24 cellular contexts compared by ENCODE assay signal in genomic region chr11:61529537-61530225, GRCh38. TPM values are rescaled to one million over a fixed set of nuclear protein-coding genes. Genes with fewer than 3 reads are reported as not detected.
DNase-seq lines count a peak whose midpoint lies in the region; ATAC-seq, FAIRE-seq and TF ChIP-seq lines count a peak whose summit lies in the region.
"Had no signal": no experiment of that assay in that cellular context is flagged by ENCODE, and none has a peak within 500 bp of the region (broad histone marks: within the 10 kb centered on the region; RNA-seq: fewer than 3 reads in every experiment).

No MANE protein-coding gene starts in this region.

- TF ChIP-seq RAD21 in SK-N-SH (IDR thresholded peaks at IDR 0.05; ENCODE audit: low read length) (no peak), HepG2 (CRISPR knock-in tag; IDR thresholded peaks at IDR 0.05) (no peak)

- no peak for TF ChIP-seq POLR2A in HepG2 (IDR thresholded peaks at IDR 0.05; ENCODE audit: insufficient read depth in 1 of 2, low read depth in 2 of 2, low read length in 2 of 2)

- H3F3A ChIP-seq in SK-N-SH (replicated peaks; ENCODE audit: insufficient read depth), result no peaks in the 10 kb centered on the region

- 74% methylated on average over 21 of the region's 21 CpGs for WGBS in SK-N-SH (ENCODE audit: low lambda C conversion rate)
- 13% methylated on average over 10 of the region's 21 CpGs for WGBS in HepG2 (ENCODE audit: low lambda C conversion rate)

- intact Hi-C loops in HepG2 (cut with micrococcal nuclease; ENCODE audit: unreplicated experiment), result loop anchor here (1.0 kb wide), 1 partner anchor 99 kb away; no protein-coding TSS in a partner anchor

- H3K9ac ChIP-seq in SK-N-SH (no peak overlapping the region), HepG2 (ENCODE audit: insufficient read depth, low read depth, low read length) (no peak overlapping the region)

- no peaks in the 10 kb centered on the region for H3K9me3 Mint-ChIP-seq in type B pancreatic cell
- H3K9me3 Mint-ChIP-seq in activated naive CD8-positive, alpha-beta T cell treated with anti-CD3 and anti-CD28 coated beads, Interleukin-2, amount 50 U/mL, for 24 hours, result no peaks in the 10 kb centered on the region
- H3K9me3 Mint-ChIP-seq: naive B cell had no signal

- BruUV-seq in HepG2 (replicated peaks; lab: Mats Ljungman, UMichigan), result no TSS peak

- DNase-seq in SK-N-SH (no peak), fibroblast of villous mesenchyme (ENCODE audit: low read depth) (peak; percentile 74), HepG2 (ENCODE audit: low spot score) (peak; percentile 58), type B pancreatic cell (ENCODE audit: extremely low spot score, unreplicated experiment) (no peak), NCI-H82 treated with DMSO at 0.1 percent for 48 hours (lab: John Stamatoyannopoulos, UW; ENCODE audit: unreplicated experiment) (no peak)
- DNase-seq in activated naive CD8-positive, alpha-beta T cell treated with anti-CD3 and anti-CD28 coated beads, Interleukin-2, amount 50 U/mL, for 24 hours, result no peak
- DNase-seq: C1 segment of cervical spinal cord; Kasumi-1; naive B cell; NCI-H2171; PC-9; small intestine; stimulated activated CD4-positive, alpha-beta T cell treated with anti-CD3 and anti-CD28 coated beads, Interleukin-4, amount 100 ng/mL, for 1 hour; stomach had no signal

- peaks cover 1% of the 10 kb centered on the region; the same call in 1 of the 2 replicates for H3K27me3 ChIP-seq in SK-N-SH (ENCODE audit: insufficient read depth)
- H3K27me3 ChIP-seq in HepG2 (ENCODE audit: control insufficient read depth in 1 of 2, insufficient read depth in 2 of 2, low read length in 2 of 2), result peaks cover 0 to 5% of the 10 kb centered on the region in 2 experiments; a peak in 1 of 5 replicates
- H3K27me3 ChIP-seq: breast epithelium had no signal

- H2AFZ ChIP-seq in SK-N-SH (ENCODE audit: low read depth) (no peak overlapping the region), HepG2 (ENCODE audit: low read length) (no peak overlapping the region)
- H2AFZ ChIP-seq: PC-9 had no signal

- TF ChIP-seq EP300 in SK-N-SH (IDR thresholded peaks at IDR 0.05; ENCODE audit: borderline replicate concordance in 1 of 2, low read depth in 1 of 2, low read length in 1 of 2) (no peak), HepG2 (IDR thresholded peaks at IDR 0.05; ENCODE audit: low read depth in 2 of 2, low read length in 2 of 2) (peak in 1 of 2 experiments; percentile 44; a peak in 1 of 4 replicates), HepG2 (CRISPR knock-in tag; IDR thresholded peaks at IDR 0.05; ENCODE audit: borderline replicate concordance) (no peak)

- H3K79me2 ChIP-seq in SK-N-SH (ENCODE audit: insufficient read depth), result no peaks in the 10 kb centered on the region
- H3K79me2 ChIP-seq in HepG2 (ENCODE audit: insufficient read depth, low read length), result no peaks in the 10 kb centered on the region

- H3K27me3 Mint-ChIP-seq in type B pancreatic cell, result no peaks in the 10 kb centered on the region
- peaks cover 31% of the 10 kb centered on the region for H3K27me3 Mint-ChIP-seq in activated naive CD8-positive, alpha-beta T cell treated with anti-CD3 and anti-CD28 coated beads, Interleukin-2, amount 50 U/mL, for 24 hours

- H3K9me3 ChIP-seq in SK-N-SH, result no peaks in the 10 kb centered on the region
- H3K9me3 ChIP-seq in HepG2 (ENCODE audit: low read length), result no peaks in the 10 kb centered on the region
- H3K9me3 ChIP-seq: breast epithelium, stomach had no signal

- in situ Hi-C loops in HepG2 (cut with HindIII; ENCODE audit: extremely low pct_ligation_motif_present, low pct_unique_long_range_greater_than_20kb), result loop anchor here (5.0 kb wide), 1 partner anchor 108 kb away; no protein-coding TSS in a partner anchor

- ATAC-seq in SK-N-SH treated with all-trans-retinoic acid at 6 μM for 48 hours, result no peak
- peak; percentile 57 for ATAC-seq in HepG2
- no peak for ATAC-seq in HG03039 (IDR thresholded peaks at IDR 0.05; ENCODE audit: unreplicated experiment)
- no peak for ATAC-seq in activated naive CD8-positive, alpha-beta T cell treated with anti-CD3 and anti-CD28 coated beads, Interleukin-2, amount 50 U/mL, for 24 hours
- ATAC-seq: activated CD4-positive, CD25-positive, alpha-beta regulatory T cell treated with anti-CD3 and anti-CD28 coated beads, Interleukin-2, amount 50 U/mL, for 24 hours had no signal

- peaks cover 22% of the 10 kb centered on the region for H3K4me1 Mint-ChIP-seq in type B pancreatic cell (ENCODE audit: unreplicated experiment)
- no peaks in the 10 kb centered on the region for H3K4me1 Mint-ChIP-seq in activated naive CD8-positive, alpha-beta T cell treated with anti-CD3 and anti-CD28 coated beads, Interleukin-2, amount 50 U/mL, for 24 hours
- H3K4me1 Mint-ChIP-seq: naive B cell had no signal

- H3K36me3 Mint-ChIP-seq in type B pancreatic cell, result no peaks in the 10 kb centered on the region
- H3K36me3 Mint-ChIP-seq in activated naive CD8-positive, alpha-beta T cell treated with anti-CD3 and anti-CD28 coated beads, Interleukin-2, amount 50 U/mL, for 24 hours (ENCODE audit: low read depth), result no peaks in the 10 kb centered on the region
- H3K36me3 Mint-ChIP-seq: naive B cell had no signal

- no peaks in the 10 kb centered on the region for H3K9me2 ChIP-seq in SK-N-SH

- peak overlapping the region; percentile 26 for H3K27ac Mint-ChIP-seq in type B pancreatic cell
- no peak overlapping the region for H3K27ac Mint-ChIP-seq in activated naive CD8-positive, alpha-beta T cell treated with anti-CD3 and anti-CD28 coated beads, Interleukin-2, amount 50 U/mL, for 24 hours
- H3K27ac Mint-ChIP-seq: naive B cell had no signal

- H3K4me3 ChIP-seq in SK-N-SH (ENCODE audit: low read depth in 2 of 2, low read length in 1 of 2) (no peak overlapping the region), fibroblast of villous mesenchyme (ENCODE audit: low read depth, low read length) (no peak overlapping the region), HepG2 (replicated peaks in 1 of 3; ENCODE audit: insufficient read depth in 1 of 3, low read depth in 2 of 3, low read length in 3 of 3) (peak overlapping the region in 1 of 3 experiments; percentile 38; a peak in 2 of 6 replicates)
- H3K4me3 ChIP-seq: breast epithelium, PC-9, stomach had no signal

- peak overlapping the region in 1 of 2 experiments; percentile 91; a peak in 2 of 4 replicates for H3K27ac ChIP-seq in SK-N-SH (ENCODE audit: low read depth in 2 of 2, low read length in 1 of 2)
- H3K27ac ChIP-seq in HepG2 (ENCODE audit: extremely low read length, insufficient read depth, low read length), result no peak overlapping the region
- H3K27ac ChIP-seq: breast epithelium, PC-9, stomach had no signal

- H3K4me3 Mint-ChIP-seq in type B pancreatic cell, result no peak overlapping the region
- no peak overlapping the region for H3K4me3 Mint-ChIP-seq in activated naive CD8-positive, alpha-beta T cell treated with anti-CD3 and anti-CD28 coated beads, Interleukin-2, amount 50 U/mL, for 24 hours

- FAIRE-seq in HepG2 (lab: Jason Lieb, UNC), result peak; percentile 66
- FAIRE-seq: A204.1, small intestine, urothelium cell line had no signal

- H4K20me1 ChIP-seq in SK-N-SH (ENCODE audit: insufficient read depth) (no peaks in the 10 kb centered on the region), HepG2 (ENCODE audit: insufficient read depth, low read length) (no peaks in the 10 kb centered on the region)

- CTCF ChIA-PET in SK-N-SH (lab: Yijun Ruan, JAX), result interaction anchor here (1.3 to 33.4 kb wide), 9 partner anchors 14 to 105 kb away, joined by 3 to 670 read pairs (median 18); partner anchors contain the start of genes LRRC10B and SYT7
- CTCF ChIA-PET in HepG2 (lab: Yijun Ruan, JAX; ENCODE audit: low intra/inter-chr PET ratio, low total read pairs), result no interaction called here

- peaks cover 0 to 85% of the 10 kb centered on the region in 2 experiments; a peak in 2 of 4 replicates for H3K4me1 ChIP-seq in SK-N-SH (ENCODE audit: control insufficient read depth in 1 of 2, insufficient read depth in 2 of 2, low read depth in 1 of 2, low read length in 1 of 2)
- H3K4me1 ChIP-seq in HepG2 (ENCODE audit: insufficient read depth, low read length), result peaks cover 48% of the 10 kb centered on the region
- H3K4me1 ChIP-seq: breast epithelium had no signal

- TF ChIP-seq CTCF in SK-N-SH (IDR thresholded peaks at IDR 0.05), result no peak
- no peak for TF ChIP-seq CTCF in fibroblast of villous mesenchyme (IDR thresholded peaks at IDR 0.05; ENCODE audit: insufficient read depth, low read depth, low read length)
- TF ChIP-seq CTCF in HepG2 (CRISPR knock-in tag; IDR thresholded peaks at IDR 0.05), result no peak; the same call in 1 of the 2 replicates
- TF ChIP-seq CTCF in type B pancreatic cell (conservative IDR thresholded peaks at IDR 0.05), result no peak

- POLR2A ChIA-PET in SK-N-SH (lab: Yijun Ruan, JAX) (no interaction called here), HepG2 (lab: Yijun Ruan, JAX) (interaction anchor here (1.3 kb wide), 1 partner anchor 41 kb away, joined by 4 read pairs; no protein-coding TSS in a partner anchor)

- no peak overlapping the region for H3K4me2 ChIP-seq in SK-N-SH
- peak overlapping the region; percentile 54 for H3K4me2 ChIP-seq in HepG2 (ENCODE audit: low read depth, low read length)
- H3K4me2 ChIP-seq: PC-9 had no signal

- no peaks in the 10 kb centered on the region for H3K36me3 ChIP-seq in SK-N-SH (replicated peaks in 1 of 2; ENCODE audit: control insufficient read depth in 1 of 2, insufficient read depth in 2 of 2, low read length in 1 of 2)
- H3K36me3 ChIP-seq in HepG2 (replicated peaks in 1 of 2; ENCODE audit: control insufficient read depth in 1 of 2, insufficient read depth in 2 of 2, low read length in 2 of 2), result no peaks in the 10 kb centered on the region
- H3K36me3 ChIP-seq: breast epithelium, stomach had no signal

RNA-seq across cellular contexts. Expression of gene LRRC10B, which starts 21.1 kb away (rescaled TPM):
- polyA plus RNA-seq in SK-N-SH (2012; rRNA removed) (0.11 TPM in 1 of 2 replicates, not detected in the other), HepG2 (2011; rRNA removed) (not detected in 2 replicates)
- 0.03 and 0.12 TPM in 2 replicates for polyA plus RNA-seq in SK-N-SH (2012; cell fraction: cytosol; rRNA removed)
- 0.02 and 0.08 TPM in 2 replicates for polyA plus RNA-seq in SK-N-SH (2012; cell fraction: nucleus; rRNA removed)
- total RNA-seq in fibroblast of villous mesenchyme (not detected in 2 replicates), HepG2 (2016; rRNA removed; fragmentation: Illumina TruSeq; extraction: Trizol) (not detected in 2 replicates), type B pancreatic cell (ENCODE audit: low replicate concordance) (3.2 and 10.0 TPM in 2 replicates)
- total RNA-seq in HepG2 (2016; cell fraction: cytosol; rRNA removed; fragmentation: Illumina TruSeq; extraction: Trizol; ENCODE audit: low read depth), result not detected in 2 replicates
- not detected in 2 replicates for total RNA-seq in HepG2 (2016; cell fraction: insoluble cytoplasmic fraction; rRNA removed; fragmentation: Illumina TruSeq; extraction: Trizol)
- not detected in 2 replicates for total RNA-seq in HepG2 (2016; cell fraction: membrane; rRNA removed; fragmentation: Illumina TruSeq; extraction: Trizol)
- not detected in 2 replicates for total RNA-seq in HepG2 (2016; cell fraction: nucleus; rRNA removed; fragmentation: Illumina TruSeq; extraction: Trizol)
- not detected in 2 replicates for polyA plus RNA-seq in HepG2 (2011; cell fraction: cytosol; rRNA removed)
- not detected in 2 replicates for polyA plus RNA-seq in HepG2 (2011; cell fraction: nucleus; rRNA removed)
- polyA plus RNA-seq in HepG2 (2012), result not detected in 2 replicates
- polyA plus RNA-seq in HepG2 (2016; cell fraction: cytosol; fragmentation: Illumina TruSeq; extraction: Trizol; ENCODE audit: low read depth), result not detected in 2 replicates
- polyA plus RNA-seq in HepG2 (2016; cell fraction: insoluble cytoplasmic fraction; fragmentation: Illumina TruSeq; extraction: Trizol; ENCODE audit: low read depth), result not detected in 2 replicates
- polyA plus RNA-seq in HepG2 (2016; cell fraction: membrane; fragmentation: Illumina TruSeq; extraction: Trizol; ENCODE audit: low read depth), result not detected in 2 replicates
- polyA plus RNA-seq in HepG2 (2016; cell fraction: nucleus; fragmentation: Illumina TruSeq; extraction: Trizol; ENCODE audit: insufficient read depth, low read depth), result not detected in 2 replicates
- not detected in 2 replicates for polyA minus RNA-seq in HepG2 (2011; rRNA and poly(A)+ RNA removed; ENCODE audit: low replicate concordance)
- not detected in 2 replicates for polyA minus RNA-seq in HepG2 (2011; cell fraction: cytosol; rRNA and poly(A)+ RNA removed)
- not detected in 2 replicates for polyA minus RNA-seq in HepG2 (2011; cell fraction: nucleus; rRNA and poly(A)+ RNA removed)
- total RNA-seq: activated CD8-positive, alpha-beta memory T cell treated with anti-CD3 and anti-CD28 coated beads for 36 hours; lung microvascular endothelial cell; osteocyte; SK-MEL-5 had no signal

RNA-seq across cellular contexts. Expression of gene SYT7, which starts 51.2 kb away (rescaled TPM):
- polyA plus RNA-seq in SK-N-SH (2012; rRNA removed), result 1.1 and 1.4 TPM in 2 replicates
- 1.5 and 3.4 TPM in 2 replicates for polyA plus RNA-seq in SK-N-SH (2012; cell fraction: cytosol; rRNA removed)
- 1.9 and 3.2 TPM in 2 replicates for polyA plus RNA-seq in SK-N-SH (2012; cell fraction: nucleus; rRNA removed)
- total RNA-seq in fibroblast of villous mesenchyme, result 0.43 and 2.6 TPM in 2 replicates
- 0.81 and 1.4 TPM in 2 replicates for total RNA-seq in HepG2 (2016; rRNA removed; fragmentation: Illumina TruSeq; extraction: Trizol)
- 1.2 and 2.8 TPM in 2 replicates for total RNA-seq in HepG2 (2016; cell fraction: cytosol; rRNA removed; fragmentation: Illumina TruSeq; extraction: Trizol; ENCODE audit: low read depth)
- 1.6 TPM in 2 replicates for total RNA-seq in HepG2 (2016; cell fraction: insoluble cytoplasmic fraction; rRNA removed; fragmentation: Illumina TruSeq; extraction: Trizol)
- 2.9 and 3.9 TPM in 2 replicates for total RNA-seq in HepG2 (2016; cell fraction: membrane; rRNA removed; fragmentation: Illumina TruSeq; extraction: Trizol)
- 1.2 and 1.9 TPM in 2 replicates for total RNA-seq in HepG2 (2016; cell fraction: nucleus; rRNA removed; fragmentation: Illumina TruSeq; extraction: Trizol)
- 4.4 and 6.2 TPM in 2 replicates for polyA plus RNA-seq in HepG2 (2011; rRNA removed)
- 3.5 and 4.0 TPM in 2 replicates for polyA plus RNA-seq in HepG2 (2011; cell fraction: cytosol; rRNA removed)
- polyA plus RNA-seq in HepG2 (2011; cell fraction: nucleus; rRNA removed), result 13.8 and 15.6 TPM in 2 replicates
- 8.2 and 9.2 TPM in 2 replicates for polyA plus RNA-seq in HepG2 (2012)
- 2.3 and 2.9 TPM in 2 replicates for polyA plus RNA-seq in HepG2 (2016; cell fraction: cytosol; fragmentation: Illumina TruSeq; extraction: Trizol; ENCODE audit: low read depth)
- polyA plus RNA-seq in HepG2 (2016; cell fraction: insoluble cytoplasmic fraction; fragmentation: Illumina TruSeq; extraction: Trizol; ENCODE audit: low read depth), result 2.0 and 2.2 TPM in 2 replicates
- 3.2 and 3.7 TPM in 2 replicates for polyA plus RNA-seq in HepG2 (2016; cell fraction: membrane; fragmentation: Illumina TruSeq; extraction: Trizol; ENCODE audit: low read depth)
- polyA plus RNA-seq in HepG2 (2016; cell fraction: nucleus; fragmentation: Illumina TruSeq; extraction: Trizol; ENCODE audit: insufficient read depth, low read depth), result 3.0 and 3.7 TPM in 2 replicates
- 2.1 and 7.7 TPM in 2 replicates for polyA minus RNA-seq in HepG2 (2011; rRNA and poly(A)+ RNA removed; ENCODE audit: low replicate concordance)
- polyA minus RNA-seq in HepG2 (2011; cell fraction: cytosol; rRNA and poly(A)+ RNA removed), result 2.9 and 7.2 TPM in 2 replicates
- 1.7 and 2.9 TPM in 2 replicates for polyA minus RNA-seq in HepG2 (2011; cell fraction: nucleus; rRNA and poly(A)+ RNA removed)
- total RNA-seq in type B pancreatic cell (ENCODE audit: low replicate concordance), result 26.5 and 37.5 TPM in 2 replicates

Comparison
In these comparisons a context has a peak if more than half of its experiments do, and no peak if none do; other contexts are left out.
1. DNase-seq: peak in fibroblast of villous mesenchyme (single experiment) and HepG2 (single experiment); none in SK-N-SH (single experiment), type B pancreatic cell (single experiment), activated naive CD8-positive, alpha-beta T cell treated with anti-CD3 and anti-CD28 coated beads, Interleukin-2, amount 50 U/mL, for 24 hours (single experiment) and NCI-H82 treated with DMSO at 0.1 percent for 48 hours (single experiment).
2. Of the 25 proteins assayed by ChIP-seq in both HepG2 and SK-N-SH: peak only in HepG2: ELF1, FOSL2, MAX, RXRA and ZBTB33; only in SK-N-SH: none; in both: MXI1; in neither: 16; mixed calls (peak in some experiments, not most) for 3.